In the genomic region with DNA sequence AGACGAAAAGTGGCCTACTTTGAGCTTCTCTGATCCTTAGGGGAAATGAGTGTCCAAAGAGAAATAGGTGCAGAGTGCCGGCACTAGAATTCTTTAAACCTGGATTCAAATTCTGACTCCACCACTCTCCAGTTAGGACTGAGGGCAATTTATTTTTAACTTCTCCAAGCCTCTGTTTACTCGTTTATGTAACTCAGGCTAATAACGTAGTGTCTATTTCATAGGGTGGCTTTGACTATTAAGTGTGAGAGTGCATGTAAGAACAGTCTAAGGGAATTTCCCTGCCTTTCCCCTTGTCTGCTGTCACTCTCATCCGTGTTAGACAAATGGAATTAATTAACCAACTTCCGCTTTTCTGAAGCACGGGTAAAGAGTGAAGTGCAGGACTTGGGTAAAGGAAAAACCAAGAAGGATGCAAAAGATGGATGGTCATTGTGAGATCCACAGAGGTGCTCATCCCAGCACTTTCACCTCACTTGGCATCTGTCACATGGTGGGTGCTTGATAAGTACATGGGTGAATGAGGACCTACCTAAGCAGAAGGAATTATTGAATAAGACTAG, we compare ENCODE assay signal across 8 cellular contexts. TPM values are rescaled to one million over a fixed set of nuclear protein-coding genes. Genes with fewer than 3 reads are reported as not detected.
DNase-seq lines count a peak whose midpoint lies in the region; ATAC-seq and TF ChIP-seq lines count a peak whose summit lies in the region.

No MANE protein-coding gene starts in this region.

- peak; percentile 29 for ATAC-seq in HG02759 (IDR thresholded peaks at IDR 0.05; ENCODE audit: unreplicated experiment)
- peak; percentile 4 for ATAC-seq in left lung
- ATAC-seq in GM19328 (IDR thresholded peaks at IDR 0.05; ENCODE audit: unreplicated experiment): no peak
- ATAC-seq in HG02623 (IDR thresholded peaks at IDR 0.05; ENCODE audit: unreplicated experiment): no peak

- H3K9ac ChIP-seq in mammary epithelial cell (ENCODE audit: insufficient read depth, low read length): peak overlapping the region; percentile 83

- TF ChIP-seq POLR2A in suprapubic skin (IDR thresholded peaks at IDR 0.05): no peak

- H3K27me3 ChIP-seq in SJCRH30: no peaks in the 10 kb centered on the region
- H3K27me3 ChIP-seq in mammary epithelial cell (ENCODE audit: insufficient read depth, low read length): no peaks in the 10 kb centered on the region
- no peaks in the 10 kb centered on the region for H3K27me3 ChIP-seq in left lung
- H3K27me3 ChIP-seq in suprapubic skin: no peaks in the 10 kb centered on the region

- H3K9me3 ChIP-seq in SJCRH30 (replicated peaks) (no peaks in the 10 kb centered on the region), mammary epithelial cell (replicated peaks; ENCODE audit: insufficient read depth, low read length) (no peaks in the 10 kb centered on the region), left lung (no peaks in the 10 kb centered on the region), suprapubic skin (no peaks in the 10 kb centered on the region)

- intact Hi-C loops in mammary epithelial cell (cut with micrococcal nuclease): loop anchor here (2.0 to 5.0 kb wide), 2 partner anchors 130 to 235 kb away; partner anchors contain the start of gene ZSCAN26
- intact Hi-C loops in left lung (cut with DNase I): no loop called here

- in situ Hi-C loops in mammary epithelial cell (cut with MboI; ENCODE audit: low sequenced_read_pairs in 2 of 2): loop anchor here (5.0 to 10.0 kb wide), 4 partner anchors 75 to 220 kb away; partner anchors contain the start of genes NKAPL (in 1 of the 2) and ZKSCAN4 (in 1 of the 2)

- H3K4me1 ChIP-seq in SJCRH30 (no peaks in the 10 kb centered on the region; the same call in 1 of the 2 replicates), mammary epithelial cell (ENCODE audit: insufficient read depth, low read length) (peaks cover 20% of the 10 kb centered on the region), left lung (peaks cover 0 to 45% of the 10 kb centered on the region in 2 donors), suprapubic skin (peaks cover 28% of the 10 kb centered on the region)

- H2AFZ ChIP-seq in mammary epithelial cell (ENCODE audit: low read depth, low read length): peak overlapping the region; percentile 100

- DNase-seq in GM10248 (ENCODE audit: extremely low spot score): peak; percentile 58
- peak in 1 of 2 experiments; percentile 9 for DNase-seq in SJCRH30
- DNase-seq in mammary epithelial cell: no peak
- no peak for DNase-seq in left lung
- DNase-seq in suprapubic skin (ENCODE audit: low spot score in 2 of 2): no peak

- no peaks in the 10 kb centered on the region for H4K20me1 ChIP-seq in mammary epithelial cell (ENCODE audit: insufficient read depth, low read length)

- H3K27ac ChIP-seq in SJCRH30: peak overlapping the region; percentile 83
- peak overlapping the region; percentile 63 for H3K27ac ChIP-seq in mammary epithelial cell (ENCODE audit: insufficient read depth, low read depth, low read length)
- peak overlapping the region; percentile 93 to 96 for H3K27ac ChIP-seq in left lung
- H3K27ac ChIP-seq in suprapubic skin: peak overlapping the region; percentile 83

- POLR2A ChIA-PET in GM10248 (lab: Yijun Ruan, JAX): interaction anchor here (0.6 kb wide), 1 partner anchor 198 kb away, joined by 4 read pairs; the partner anchor contains the start of gene ZSCAN31

- dilution Hi-C loops in mammary epithelial cell (cut with HindIII; ENCODE audit: low sequenced_read_pairs): no loop called here

- no TSS peak for BruUV-seq in mammary epithelial cell (replicated peaks; lab: Mats Ljungman, UMichigan)

- WGBS in mammary epithelial cell (ENCODE audit: low coverage, missing lambda C conversion rate): 5% methylated on average over 7 of the region's 7 CpGs
- 2% methylated on average over 7 of the region's 7 CpGs for WGBS in suprapubic skin

- H3K36me3 ChIP-seq in SJCRH30 (0 out of 2 replicates have a peak, but pooled peaks cover 2% of the 10 kb centered on the region), mammary epithelial cell (ENCODE audit: insufficient read depth, low read length) (no peaks in the 10 kb centered on the region), left lung (no peaks in the 10 kb centered on the region), suprapubic skin (no peaks in the 10 kb centered on the region)

- peak overlapping the region; percentile 80 for H3K4me3 ChIP-seq in SJCRH30
- peak overlapping the region; percentile 63 to 90 (median 90) for H3K4me3 ChIP-seq in mammary epithelial cell (replicated peaks in 1 of 3; ENCODE audit: insufficient read depth in 1 of 3, low read depth in 2 of 3, low read length in 3 of 3)
- H3K4me3 ChIP-seq in left lung: peak overlapping the region; percentile 79 to 80
- peak overlapping the region; percentile 63 for H3K4me3 ChIP-seq in suprapubic skin

- peak overlapping the region; percentile 95 for H3K4me2 ChIP-seq in mammary epithelial cell (ENCODE audit: insufficient read depth, low read depth, low read length)

- CTCF ChIA-PET in GM10248 (lab: Yijun Ruan, JAX): interaction anchor here (1.0 to 2.5 kb wide), 6 partner anchors 9 to 218 kb away, joined by 3 to 13 read pairs (median 4); no protein-coding TSS in a partner anchor
- CTCF ChIA-PET in mammary epithelial cell (lab: Charles Lee; ENCODE audit: low non-redundant PET): no interaction called here

- H3K79me2 ChIP-seq in mammary epithelial cell (ENCODE audit: insufficient read depth, low read length): peaks cover 45% of the 10 kb centered on the region

- TF ChIP-seq CTCF in GM10248 (IDR thresholded peaks at IDR 0.05; ENCODE audit: control extremely low read depth, extremely low read depth, low read depth, missing control alignments) (no peak), mammary epithelial cell (conservative IDR thresholded peaks at IDR 0.05 in 1 of 2, IDR thresholded peaks at IDR 0.05 in 1 of 2; ENCODE audit: extremely low read depth in 1 of 2, insufficient read depth in 1 of 2, low read depth in 1 of 2, low read length in 2 of 2) (no peak), left lung (IDR thresholded peaks at IDR 0.05) (no peak), suprapubic skin (IDR thresholded peaks at IDR 0.05) (no peak)

- TF ChIP-seq EP300 in suprapubic skin (IDR thresholded peaks at IDR 0.05): no peak

RNA-seq across cellular contexts. Expression of gene ZKSCAN8, which starts 4.1 kb away (rescaled TPM):
- total RNA-seq in SJCRH30 (2014; rRNA removed; shearing (Covaris generic)): 22.4 and 24.6 TPM in 2 replicates
- total RNA-seq in mammary epithelial cell (10 to 100 TPM; 16.3 to 24.2 TPM), left lung (10 to 100 TPM; 14.1 to 15.4 TPM), suprapubic skin (10 to 100 TPM in 3 of 4 donors, 1 to 10 TPM in 1; 7.6 to 23.0 (median 14.2) TPM)
- 4.5 TPM for polyA plus RNA-seq in mammary epithelial cell
- polyA minus RNA-seq in mammary epithelial cell: 8.5 TPM

RNA-seq across cellular contexts. Expression of gene ZSCAN16, which starts 13.1 kb away (rescaled TPM):
- 2.9 and 4.6 TPM in 2 replicates for total RNA-seq in SJCRH30 (2014; rRNA removed; shearing (Covaris generic))
- total RNA-seq in mammary epithelial cell: 1 to 10 TPM; 1.1 to 1.7 TPM
- polyA plus RNA-seq in mammary epithelial cell: 1.0 TPM
- not detected for polyA minus RNA-seq in mammary epithelial cell
- total RNA-seq in left lung: 1 to 10 TPM; 3.0 to 4.6 TPM
- total RNA-seq in suprapubic skin: 1 to 10 TPM; 2.4 to 7.6 (median 4.2) TPM

RNA-seq across cellular contexts. Expression of gene ZNF165, which starts 57.2 kb away (rescaled TPM):
- 0.53 and 0.68 TPM in 2 replicates for total RNA-seq in SJCRH30 (2014; rRNA removed; shearing (Covaris generic))
- total RNA-seq in mammary epithelial cell (1 to 10 TPM; 3.5 to 6.5 TPM), left lung (1 to 10 TPM; 3.4 to 4.2 TPM), suprapubic skin (1 to 10 TPM in 3 of 4 donors, under 1 TPM in 1; 0.64 to 2.4 (median 2.0) TPM)
- polyA plus RNA-seq in mammary epithelial cell: 1.2 TPM
- polyA minus RNA-seq in mammary epithelial cell: not detected

Comparison
In these comparisons a context has a peak if more than half of its experiments do, and no peak if none do; other contexts are left out.
1. ATAC-seq: peak in HG02759 (single experiment) and left lung (single experiment); none in GM19328 (single experiment) and HG02623 (single experiment).
2. Peak in every context shown above with its lines, with median percentiles within 50 percentile points of each other: H3K27ac ChIP-seq and H3K4me3 ChIP-seq.